Comparison of ENCODE assay signal across 20 cellular contexts in genomic region chr10:70601775-70602174, GRCh38. TPM values are rescaled to one million over a fixed set of nuclear protein-coding genes. Genes with fewer than 3 reads are reported as not detected.
DNase-seq lines count a peak whose midpoint lies in the region; ATAC-seq and TF ChIP-seq lines count a peak whose summit lies in the region.
"Had no signal": no experiment of that assay in that cellular context is flagged by ENCODE, and none has a peak within 500 bp of the region (broad histone marks: within the 10 kb centered on the region; RNA-seq: fewer than 3 reads in every experiment).

No MANE protein-coding gene starts in this region.

- no peaks in the 10 kb centered on the region for H3K27me3 ChIP-seq in CD4-positive, alpha-beta T cell (ENCODE audit: control insufficient read depth, insufficient read depth, low read length)
- no peaks in the 10 kb centered on the region for H3K27me3 ChIP-seq in DND-41 (ENCODE audit: insufficient read depth, low read length, poor library complexity)
- H3K27me3 ChIP-seq: heart left ventricle, neural progenitor cell had no signal

- H3K4me3 Mint-ChIP-seq in CD4-positive, alpha-beta T cell: peak overlapping the region; percentile 99
- H3K4me3 Mint-ChIP-seq in activated T-helper 2 cell treated with anti-CD3 and anti-CD28 coated beads, Interferon-gamma antibody, Interleukin-2, Interleukin-4, amounts not matched to agents 10 μg/mL and 5 μg/mL and 100 μg/mL, durations not matched to agents 14 hours and 24 hours and 36 hours (ENCODE audit: low read depth): peak overlapping the region; percentile 93
- H3K4me3 Mint-ChIP-seq in natural killer cell: peak overlapping the region; percentile 100
- H3K4me3 Mint-ChIP-seq in nephron progenitor cell: no peak overlapping the region
- H3K4me3 Mint-ChIP-seq: B cell, neural progenitor cell had no signal

- POLR2A ChIA-PET in CD4-positive, alpha-beta T cell (lab: Charles Lee): interaction anchor here (0.8 to 1.7 kb wide), 4 partner anchors 8 to 331 kb away, joined by 3 to 7 read pairs (median 5); no protein-coding TSS in a partner anchor

- peak overlapping the region; percentile 90 for H3K27ac Mint-ChIP-seq in CD4-positive, alpha-beta T cell
- H3K27ac Mint-ChIP-seq in activated T-helper 2 cell treated with anti-CD3 and anti-CD28 coated beads, Interferon-gamma antibody, Interleukin-2, Interleukin-4, amounts not matched to agents 10 μg/mL and 5 μg/mL and 100 μg/mL, durations not matched to agents 14 hours and 24 hours and 36 hours: peak overlapping the region; percentile 52
- peak overlapping the region; percentile 95 to 97 for H3K27ac Mint-ChIP-seq in natural killer cell
- no peak overlapping the region for H3K27ac Mint-ChIP-seq in nephron progenitor cell
- H3K27ac Mint-ChIP-seq: B cell, neural progenitor cell had no signal

- peak overlapping the region; percentile 40 for H3K9ac ChIP-seq in DND-41 (ENCODE audit: low read depth, low read length)
- H3K9ac ChIP-seq: neural progenitor cell had no signal

- no peak overlapping the region for H2AFZ ChIP-seq in DND-41 (ENCODE audit: low read depth, low read length)
- H2AFZ ChIP-seq: neural progenitor cell had no signal

- H3K36me3 Mint-ChIP-seq in CD4-positive, alpha-beta T cell (ENCODE audit: low read depth): peaks cover 39% of the 10 kb centered on the region
- H3K36me3 Mint-ChIP-seq in activated T-helper 2 cell treated with anti-CD3 and anti-CD28 coated beads, Interferon-gamma antibody, Interleukin-2, Interleukin-4, amounts not matched to agents 10 μg/mL and 5 μg/mL and 100 μg/mL, durations not matched to agents 14 hours and 24 hours and 36 hours (ENCODE audit: low read depth): peaks cover 28% of the 10 kb centered on the region
- H3K36me3 Mint-ChIP-seq in natural killer cell (peaks cover 20% of the 10 kb centered on the region), nephron progenitor cell (ENCODE audit: low read depth) (no peaks in the 10 kb centered on the region)
- H3K36me3 Mint-ChIP-seq: neural progenitor cell had no signal

- CTCF ChIA-PET in CD4-positive, alpha-beta T cell (lab: Charles Lee): interaction anchor here (1.8 kb wide), 1 partner anchor 43 kb away, joined by 5 read pairs; no protein-coding TSS in a partner anchor

- peaks cover 18% of the 10 kb centered on the region for H3K4me1 ChIP-seq in DND-41 (ENCODE audit: insufficient read depth, low read length)
- H3K4me1 ChIP-seq: HAP-1, neural progenitor cell had no signal

- H3K9me3 ChIP-seq in CD4-positive, alpha-beta T cell (ENCODE audit: control insufficient read depth, low read length): no peaks in the 10 kb centered on the region
- no peaks in the 10 kb centered on the region for H3K9me3 ChIP-seq in DND-41 (ENCODE audit: insufficient read depth, low read length, severe bottlenecking)
- H3K9me3 ChIP-seq: HAP-1, heart left ventricle had no signal

- intact Hi-C loops in CD4-positive, alpha-beta T cell (cut with DNase I, micrococcal nuclease): no loop called here
- intact Hi-C loops in activated T-helper 2 cell treated with anti-CD3 and anti-CD28 coated beads, Interferon-gamma antibody, Interleukin-2, Interleukin-4, amounts not matched to agents 10 μg/mL and 5 μg/mL and 100 μg/mL, durations not matched to agents 14 hours and 24 hours and 36 hours (cut with micrococcal nuclease): loop anchor here (2.0 to 5.0 kb wide), 2 partner anchors 23 to 44 kb away; no protein-coding TSS in a partner anchor
- intact Hi-C loops in natural killer cell (cut with micrococcal nuclease): loop anchor here (1.0 to 5.0 kb wide), 4 partner anchors 9 to 44 kb away; no protein-coding TSS in a partner anchor

- DNase-seq in CD4-positive, alpha-beta T cell: no peak
- DNase-seq in DND-41 (no peak), natural killer cell (no peak), nephron progenitor cell (no peak), NCI-H2107 (lab: John Stamatoyannopoulos, UW) (no peak), cortex of kidney (lab: John Stamatoyannopoulos, UW) (no peak)
- DNase-seq in activated T-helper 2 cell treated with anti-CD3 and anti-CD28 coated beads, Interferon-gamma antibody, Interleukin-2, Interleukin-4, amounts not matched to agents 10 μg/mL and 5 μg/mL and 100 μg/mL, durations not matched to agents 14 hours and 24 hours and 36 hours (ENCODE audit: low spot score): no peak
- DNase-seq: activated CD4-positive, alpha-beta T cell treated with anti-CD3 and anti-CD28 coated beads, Interleukin-2, amount 50 U/mL, for 1 hour; effector CD4-positive, alpha-beta T cell; heart left ventricle; NCI-H1694 treated with DMSO at 0.1 percent for 48 hours; T1000 had no signal

- H4K20me1 ChIP-seq in DND-41 (ENCODE audit: insufficient read depth, low read length): no peaks in the 10 kb centered on the region

- no peak for TF ChIP-seq CTCF in CD4-positive, alpha-beta T cell (IDR thresholded peaks at IDR 0.05)
- TF ChIP-seq CTCF in DND-41 (IDR thresholded peaks at IDR 0.05; ENCODE audit: borderline replicate concordance, extremely low read depth, low read length, poor library complexity, severe bottlenecking) (no peak), natural killer cell (IDR thresholded peaks at IDR 0.05) (no peak), nephron progenitor cell (IDR thresholded peaks at IDR 0.05) (no peak)

- peaks cover 34% of the 10 kb centered on the region for H3K4me1 Mint-ChIP-seq in CD4-positive, alpha-beta T cell (ENCODE audit: low read depth)
- peaks cover 21% of the 10 kb centered on the region for H3K4me1 Mint-ChIP-seq in activated T-helper 2 cell treated with anti-CD3 and anti-CD28 coated beads, Interferon-gamma antibody, Interleukin-2, Interleukin-4, amounts not matched to agents 10 μg/mL and 5 μg/mL and 100 μg/mL, durations not matched to agents 14 hours and 24 hours and 36 hours (ENCODE audit: low read depth)
- H3K4me1 Mint-ChIP-seq in natural killer cell (peaks cover 67 to 86% of the 10 kb centered on the region in 2 donors), nephron progenitor cell (peaks cover 7% of the 10 kb centered on the region)
- H3K4me1 Mint-ChIP-seq: B cell had no signal

- H3K36me3 ChIP-seq in DND-41 (ENCODE audit: insufficient read depth, low read length): no peaks in the 10 kb centered on the region
- H3K36me3 ChIP-seq: HAP-1, heart left ventricle, neural progenitor cell had no signal

- peak overlapping the region; percentile 4 for H3K27ac ChIP-seq in CD4-positive, alpha-beta T cell (ENCODE audit: low read depth, low read length)
- peak overlapping the region; percentile 67 for H3K27ac ChIP-seq in DND-41 (ENCODE audit: low read length)
- H3K27ac ChIP-seq: neural progenitor cell had no signal

- peak overlapping the region; percentile 62 for H3K4me2 ChIP-seq in DND-41 (ENCODE audit: insufficient read depth, low read length)
- H3K4me2 ChIP-seq: neural progenitor cell had no signal

- no peaks in the 10 kb centered on the region for H3K9me3 Mint-ChIP-seq in CD4-positive, alpha-beta T cell
- H3K9me3 Mint-ChIP-seq in activated T-helper 2 cell treated with anti-CD3 and anti-CD28 coated beads, Interferon-gamma antibody, Interleukin-2, Interleukin-4, amounts not matched to agents 10 μg/mL and 5 μg/mL and 100 μg/mL, durations not matched to agents 14 hours and 24 hours and 36 hours: no peaks in the 10 kb centered on the region
- H3K9me3 Mint-ChIP-seq in natural killer cell (no peaks in the 10 kb centered on the region), nephron progenitor cell (peaks cover 4% of the 10 kb centered on the region)
- H3K9me3 Mint-ChIP-seq: neural progenitor cell had no signal

- H3K4me3 ChIP-seq in DND-41 (ENCODE audit: low read depth in 1 of 2, low read length in 2 of 2): peak overlapping the region in 1 of 2 experiments; percentile 51; a peak in 2 of 4 replicates
- H3K4me3 ChIP-seq: HAP-1, neural progenitor cell had no signal

- no peaks in the 10 kb centered on the region for H3K27me3 Mint-ChIP-seq in CD4-positive, alpha-beta T cell
- H3K27me3 Mint-ChIP-seq in activated T-helper 2 cell treated with anti-CD3 and anti-CD28 coated beads, Interferon-gamma antibody, Interleukin-2, Interleukin-4, amounts not matched to agents 10 μg/mL and 5 μg/mL and 100 μg/mL, durations not matched to agents 14 hours and 24 hours and 36 hours (ENCODE audit: low read depth): no peaks in the 10 kb centered on the region
- H3K27me3 Mint-ChIP-seq in natural killer cell (ENCODE audit: low read depth in 2 of 2): no peaks in the 10 kb centered on the region
- peaks cover 7% of the 10 kb centered on the region for H3K27me3 Mint-ChIP-seq in nephron progenitor cell (ENCODE audit: low read depth, poor library complexity)
- H3K27me3 Mint-ChIP-seq: B cell had no signal

- no peaks in the 10 kb centered on the region for H3K79me2 ChIP-seq in DND-41 (ENCODE audit: insufficient read depth, low read length)

- ATAC-seq in CD4-positive, alpha-beta T cell (ENCODE audit: poor library complexity): no peak
- ATAC-seq in DND-41 (ENCODE audit: insufficient read depth, low read depth) (no peak), natural killer cell (no peak)

RNA-seq across cellular contexts. Expression of gene PRF1, which starts 0.8 kb away (rescaled TPM):
- 1 to 10 TPM; 7.4 to 9.4 TPM for total RNA-seq in CD4-positive, alpha-beta T cell
- total RNA-seq in activated T-helper 2 cell treated with anti-CD3 and anti-CD28 coated beads, Interferon-gamma antibody, Interleukin-2, Interleukin-4, amounts not matched to agents 10 μg/mL and 5 μg/mL and 100 μg/mL, durations not matched to agents 14 hours and 24 hours and 36 hours: 67.7 and 69.6 TPM in 2 replicates
- 1,000 to 10,000 TPM; 1,641 to 2,133 (median 1,982) TPM for total RNA-seq in natural killer cell
- total RNA-seq: fibroblast of lung, HT1080, M059J, NCI-H460, renal cortical epithelial cell had no signal

Comparison
In these comparisons a context has a peak if more than half of its experiments do, and no peak if none do; other contexts are left out.
1. RNA of gene PRF1, which starts 0.8 kb away (total RNA-seq): 1,641 to 2,133 TPM in natural killer cell; 67.7 to 69.6 TPM in activated T-helper 2 cell treated with anti-CD3 and anti-CD28 coated beads, Interferon-gamma antibody, Interleukin-2, Interleukin-4, amounts not matched to agents 10 μg/mL and 5 μg/mL and 100 μg/mL, durations not matched to agents 14 hours and 24 hours and 36 hours and 7.4 to 9.4 TPM in CD4-positive, alpha-beta T cell; every median in the first group is over 10 times any median in the second.
2. intact Hi-C loops: an anchor here in activated T-helper 2 cell treated with anti-CD3 and anti-CD28 coated beads, Interferon-gamma antibody, Interleukin-2, Interleukin-4, amounts not matched to agents 10 μg/mL and 5 μg/mL and 100 μg/mL, durations not matched to agents 14 hours and 24 hours and 36 hours (2.0 to 5.0 kb wide) and natural killer cell (1.0 to 5.0 kb wide); none called in CD4-positive, alpha-beta T cell.